Comparison of ENCODE assay signal across 8 cellular contexts in genomic region chr14:73136085-73136386, GRCh38. TPM values are rescaled to one million over a fixed set of nuclear protein-coding genes. Genes with fewer than 3 reads are reported as not detected.
DNase-seq lines count a peak whose midpoint lies in the region; ATAC-seq and TF ChIP-seq lines count a peak whose summit lies in the region.

No MANE protein-coding gene starts in this region.

- intact Hi-C loops in esophagus muscularis mucosa (cut with DNase I), result no loop called here

- H3K4me2 ChIP-seq in DND-41 (ENCODE audit: insufficient read depth, low read length) (peak overlapping the region; percentile 96), trophoblast cell (ENCODE audit: low read length) (peak overlapping the region; percentile 88)

- no peak overlapping the region for H3K18ac ChIP-seq in trophoblast cell (ENCODE audit: low read length)

- H4K91ac ChIP-seq in trophoblast cell (ENCODE audit: low read depth, low read length), result peak overlapping the region; percentile 30

- no peaks in the 10 kb centered on the region for H3K27me3 ChIP-seq in DND-41 (ENCODE audit: insufficient read depth, low read length, poor library complexity)
- no peaks in the 10 kb centered on the region for H3K27me3 ChIP-seq in RWPE2 (ENCODE audit: insufficient read depth, poor library complexity, severe bottlenecking)
- H3K27me3 ChIP-seq in esophagus muscularis mucosa, result no peaks in the 10 kb centered on the region
- H3K27me3 ChIP-seq in trophoblast cell (ENCODE audit: insufficient read depth, low read length), result no peaks in the 10 kb centered on the region

- no peak overlapping the region for H4K12ac ChIP-seq in trophoblast cell (ENCODE audit: low read depth, low read length)

- H4K20me1 ChIP-seq in DND-41 (ENCODE audit: insufficient read depth, low read length), result peaks cover 11% of the 10 kb centered on the region; the same call in 1 of the 2 replicates

- H3K4ac ChIP-seq in trophoblast cell (ENCODE audit: low read depth, low read length), result no peak overlapping the region

- WGBS in esophagus muscularis mucosa, result 5% methylated on average over 10 of the region's 16 CpGs
- no CpG with 5 or more reads among the region's 16 CpGs for WGBS in trophoblast cell (ENCODE audit: extremely low coverage, insufficient coverage, insufficient read length)

- no peak for TF ChIP-seq EP300 in esophagus muscularis mucosa (IDR thresholded peaks at IDR 0.05)

- peak overlapping the region; percentile 86 for H3K9ac ChIP-seq in DND-41 (ENCODE audit: low read depth, low read length)
- no peak overlapping the region for H3K9ac ChIP-seq in trophoblast cell (ENCODE audit: low read length)

- no peak overlapping the region for H2BK5ac ChIP-seq in trophoblast cell (ENCODE audit: low read depth, low read length, poor library complexity)

- DNase-seq in DND-41 (no peak), RWPE2 (ENCODE audit: low spot score) (no peak), esophagus muscularis mucosa (ENCODE audit: extremely low spot score) (no peak), trophoblast cell (no peak), retina (no peak), germinal center (ENCODE audit: low spot score) (no peak), NCI-H2107 (lab: John Stamatoyannopoulos, UW) (no peak)

- H3K27ac ChIP-seq in DND-41 (ENCODE audit: low read length), result peak overlapping the region; percentile 53
- H3K27ac ChIP-seq in RWPE2 (ENCODE audit: poor library complexity, severe bottlenecking), result peak overlapping the region; percentile 66
- H3K27ac ChIP-seq in esophagus muscularis mucosa (replicated peaks in 1 of 4), result peak overlapping the region; percentile 93 to 98 (median 98)
- H3K27ac ChIP-seq in trophoblast cell (ENCODE audit: low read depth, low read length), result no peak overlapping the region

- H2BK120ac ChIP-seq in trophoblast cell (ENCODE audit: insufficient read depth, low read length, poor library complexity), result no peak overlapping the region

- H4K8ac ChIP-seq in trophoblast cell (ENCODE audit: low read depth, low read length), result peak overlapping the region; percentile 75

- H3K9me3 ChIP-seq in DND-41 (ENCODE audit: insufficient read depth, low read length, severe bottlenecking) (no peaks in the 10 kb centered on the region), RWPE2 (ENCODE audit: severe bottlenecking) (no peaks in the 10 kb centered on the region), esophagus muscularis mucosa (no peaks in the 10 kb centered on the region), trophoblast cell (ENCODE audit: insufficient read depth, low read depth, low read length) (peaks cover 2% of the 10 kb centered on the region)

- H2AFZ ChIP-seq in DND-41 (ENCODE audit: low read depth, low read length) (peak overlapping the region; percentile 93), trophoblast cell (ENCODE audit: insufficient read depth, low read length, poor library complexity) (peak overlapping the region; percentile 90)

- H3K14ac ChIP-seq in trophoblast cell (ENCODE audit: low read length), result no peak overlapping the region

- no peak for TF ChIP-seq POLR2A in esophagus muscularis mucosa (IDR thresholded peaks at IDR 0.05; ENCODE audit: low read depth)

- no peak overlapping the region for H3K23ac ChIP-seq in trophoblast cell (ENCODE audit: low read length)

- H3K36me3 ChIP-seq in DND-41 (ENCODE audit: insufficient read depth, low read length) (no peaks in the 10 kb centered on the region; the same call in 1 of the 2 replicates), RWPE2 (ENCODE audit: low read depth) (peaks cover 5% of the 10 kb centered on the region; the same call in 1 of the 2 replicates), esophagus muscularis mucosa (no peaks in the 10 kb centered on the region), trophoblast cell (ENCODE audit: control insufficient read depth in 1 of 2, insufficient read depth in 2 of 2, low read length in 2 of 2) (no peaks in the 10 kb centered on the region)

- H3K4me3 ChIP-seq in DND-41 (ENCODE audit: low read depth in 1 of 2, low read length in 2 of 2) (peak overlapping the region; percentile 72 to 73; a peak in 3 of 4 replicates), RWPE2 (ENCODE audit: severe bottlenecking) (peak overlapping the region; percentile 81), esophagus muscularis mucosa (peak overlapping the region; percentile 89 to 99 (median 95)), trophoblast cell (ENCODE audit: low read depth, low read length) (peak overlapping the region; percentile 50)

- H3K4me1 ChIP-seq in DND-41 (ENCODE audit: insufficient read depth, low read length) (peaks cover 17% of the 10 kb centered on the region), RWPE2 (ENCODE audit: insufficient read depth, poor library complexity, severe bottlenecking) (peaks cover 4% of the 10 kb centered on the region), esophagus muscularis mucosa (peaks cover 18 to 38% (median 24%) of the 10 kb centered on the region in 4 donors), trophoblast cell (ENCODE audit: control insufficient read depth in 1 of 2, insufficient read depth in 2 of 2, low read length in 2 of 2) (peaks cover 5 to 11% of the 10 kb centered on the region in 2 experiments)

- H2BK12ac ChIP-seq in trophoblast cell (ENCODE audit: low read length), result no peak overlapping the region

- no peak overlapping the region for H2AK5ac ChIP-seq in trophoblast cell (ENCODE audit: low read length)

- ATAC-seq in DND-41 (ENCODE audit: insufficient read depth, low read depth) (no peak), RWPE2 (ENCODE audit: low read depth) (no peak), HG03135 (IDR thresholded peaks at IDR 0.05; ENCODE audit: unreplicated experiment) (no peak)

- TF ChIP-seq CTCF in DND-41 (IDR thresholded peaks at IDR 0.05; ENCODE audit: borderline replicate concordance, extremely low read depth, low read length, poor library complexity, severe bottlenecking) (no peak), RWPE2 (IDR thresholded peaks at IDR 0.05; ENCODE audit: poor library complexity, severe bottlenecking) (no peak), esophagus muscularis mucosa (IDR thresholded peaks at IDR 0.05) (no peak)

- H3K79me2 ChIP-seq in DND-41 (ENCODE audit: insufficient read depth, low read length) (peaks cover 39% of the 10 kb centered on the region), trophoblast cell (ENCODE audit: control insufficient read depth, insufficient read depth, low read length, poor library complexity) (peaks cover 11% of the 10 kb centered on the region)

- H3K79me1 ChIP-seq in trophoblast cell (ENCODE audit: low read length), result peaks cover 10% of the 10 kb centered on the region

RNA-seq across cellular contexts. Expression of gene PSEN1, which starts 0.3 kb away (rescaled TPM):
- 10 to 100 TPM; 31.7 to 39.0 (median 38.3) TPM for total RNA-seq in esophagus muscularis mucosa
- 49.1 and 51.7 TPM in 2 replicates for polyA plus RNA-seq in trophoblast cell (2013)
